ENCODE assay signal across 26 cellular contexts in the genomic region with DNA sequence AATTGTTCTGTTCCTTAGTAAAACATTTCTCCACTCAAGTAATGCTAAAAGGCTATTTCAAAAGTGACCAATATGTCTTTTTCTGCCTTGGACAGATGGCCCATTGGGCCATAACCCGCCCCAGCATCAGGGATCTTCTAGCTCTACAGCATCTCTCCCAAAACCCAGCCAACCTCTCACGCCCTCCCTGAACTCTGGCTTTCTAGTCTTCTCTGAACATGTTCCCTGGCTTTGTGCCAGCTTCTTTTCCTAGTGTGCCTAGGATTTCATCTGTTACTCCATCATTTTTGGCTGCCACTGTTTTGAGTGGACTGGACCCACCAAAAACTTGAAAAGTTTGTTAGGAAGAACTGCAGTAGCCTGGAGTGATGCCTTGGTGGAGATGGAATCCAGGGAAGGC. TPM values are rescaled to one million over a fixed set of nuclear protein-coding genes. Genes with fewer than 3 reads are reported as not detected.
"Had no signal": no experiment of that assay in that cellular context is flagged by ENCODE, and none has a peak within 500 bp of the region (broad histone marks: within the 10 kb centered on the region; RNA-seq: fewer than 3 reads in every experiment).

No MANE protein-coding gene starts in this region.

- H3K27ac ChIP-seq: adrenal gland, breast epithelium, SK-N-MC had no signal

- DNase-seq: activated CD4-positive, alpha-beta memory T cell treated with anti-CD3 and anti-CD28 coated beads for 36 hours; activated CD4-positive, alpha-beta T cell treated with anti-CD3 and anti-CD28 coated beads, Interleukin-2, amount 10 ng/mL, durations not matched to agents 7 days and 5 days; activated CD4-positive, CD25-positive, alpha-beta regulatory T cell; activated CD8-positive, alpha-beta memory T cell treated with anti-CD3 and anti-CD28 coated beads for 24 hours; activated naive CD4-positive, alpha-beta T cell treated with anti-CD3 and anti-CD28 coated beads, Interleukin-2, amount 50 U/mL, for 16 hours; activated naive CD8-positive, alpha-beta T cell treated with anti-CD3 and anti-CD28 coated beads, Interleukin-2, amount 10 ng/mL, durations not matched to agents 7 days and 5 days; activated T-cell treated with anti-CD3 and anti-CD28 coated beads, Interleukin-2, amount 50 U/mL, for 72 hours; adrenal gland; anterior cingulate cortex; caudate nucleus; Kasumi-1; KBM-7; NCI-H146; NCI-H187 treated with DMSO at 0.1 percent for 48 hours; NCI-H2081 treated with DMSO at 0.1 percent for 48 hours; NCI-H446; NCI-H748 treated with DMSO at 0.1 percent for 48 hours; SIG-M5; T-cell; T-helper 2 cell; T1000 had no signal

RNA-seq across cellular contexts. Expression of a gene that starts 30.7 kb away (rescaled TPM):
- total RNA-seq: activated CD4-positive, alpha-beta memory T cell treated with anti-CD3 and anti-CD28 coated beads for 36 hours; activated CD4-positive, alpha-beta T cell treated with anti-CD3 and anti-CD28 coated beads, Interleukin-2, amount 10 ng/mL, durations not matched to agents 7 days and 5 days; activated naive CD8-positive, alpha-beta T cell treated with anti-CD3 and anti-CD28 coated beads, Interleukin-2, amount 10 ng/mL, durations not matched to agents 7 days and 5 days; activated T-cell treated with anti-CD3 and anti-CD28 coated beads, Interleukin-2, amount 50 U/mL, for 72 hours; adrenal gland; breast epithelium; cerebellum; OCI-LY7; RPMI7951; T-cell had no signal
